ENCODE assay signal across 16 cellular contexts in the genomic region with DNA sequence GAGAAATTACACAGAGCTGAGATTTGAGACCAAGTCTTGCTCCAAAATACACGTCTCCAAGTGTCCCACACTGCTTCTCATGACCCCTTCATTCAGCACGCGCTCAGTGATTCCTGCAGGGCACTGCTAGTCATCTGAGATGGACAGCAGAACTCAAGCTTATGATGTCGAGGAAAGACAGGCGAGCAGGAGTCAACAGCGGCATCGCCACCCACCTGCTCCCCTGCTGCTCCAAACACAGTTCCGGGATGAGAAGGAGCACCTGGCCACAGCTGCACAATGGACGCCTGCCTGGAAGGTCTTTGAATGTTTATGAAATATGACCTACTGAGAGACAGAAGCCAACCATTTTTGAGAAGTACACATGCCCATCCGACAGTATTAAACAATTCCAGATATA. TPM values are rescaled to one million over a fixed set of nuclear protein-coding genes. Genes with fewer than 3 reads are reported as not detected.
"Had no signal": no experiment of that assay in that cellular context is flagged by ENCODE, and none has a peak within 500 bp of the region (broad histone marks: within the 10 kb centered on the region; RNA-seq: fewer than 3 reads in every experiment).

No MANE protein-coding gene starts in this region.

- H3K4me3 ChIP-seq: adrenal gland, skin epidermis had no signal

- ATAC-seq: effector memory CD8-positive, alpha-beta T cell; natural killer cell; right cardiac atrium; stimulated activated naive CD8-positive, alpha-beta T cell treated with anti-CD3 and anti-CD28 coated beads, Interleukin-15, amount 100 ng/mL, for 72 hours had no signal

- H3K27me3 Mint-ChIP-seq: effector memory CD8-positive, alpha-beta T cell; progenitor cell of endocrine pancreas; stimulated activated naive CD8-positive, alpha-beta T cell treated with anti-CD3 and anti-CD28 coated beads, Interleukin-15, amount 100 ng/mL, for 72 hours; type B pancreatic cell had no signal

- H3K9me3 ChIP-seq: adrenal gland had no signal

- DNase-seq: activated CD4-positive, alpha-beta T cell treated with anti-CD3 and anti-CD28 coated beads, Interleukin-2, amount 50 U/mL, for 48 hours; activated effector memory CD4-positive, alpha-beta T cell treated with Interleukin-2 at 50 U/mL for 16 hours; activated T-cell treated with anti-CD3 and anti-CD28 coated beads, Interleukin-2, amount 50 U/mL, for 24 hours; dermis blood vessel endothelial cell; effector memory CD8-positive, alpha-beta T cell; foreskin melanocyte; kidney glomerular epithelial cell; mesendoderm; natural killer cell; right cardiac atrium; stimulated activated naive CD8-positive, alpha-beta T cell treated with anti-CD3 and anti-CD28 coated beads, Interleukin-15, amount 100 ng/mL, for 72 hours had no signal

- H3K27me3 ChIP-seq: adrenal gland had no signal

- H3K9me3 Mint-ChIP-seq: activated naive CD4-positive, alpha-beta T cell treated with anti-CD3 and anti-CD28 coated beads, Interleukin-2, amount 50 U/mL, for 24 hours; activated T-cell treated with anti-CD3 and anti-CD28 coated beads, Interleukin-2, amount 50 U/mL, for 24 hours; natural killer cell; stimulated activated naive CD8-positive, alpha-beta T cell treated with anti-CD3 and anti-CD28 coated beads, Interleukin-15, amount 100 ng/mL, for 72 hours; type B pancreatic cell had no signal

- H3K36me3 Mint-ChIP-seq: activated naive CD4-positive, alpha-beta T cell treated with anti-CD3 and anti-CD28 coated beads, Interleukin-2, amount 50 U/mL, for 24 hours; natural killer cell; type B pancreatic cell had no signal

- H3K4me3 Mint-ChIP-seq: activated naive CD4-positive, alpha-beta T cell treated with anti-CD3 and anti-CD28 coated beads, Interleukin-2, amount 50 U/mL, for 24 hours; activated T-cell treated with anti-CD3 and anti-CD28 coated beads, Interleukin-2, amount 50 U/mL, for 24 hours; effector memory CD8-positive, alpha-beta T cell; natural killer cell; stimulated activated naive CD8-positive, alpha-beta T cell treated with anti-CD3 and anti-CD28 coated beads, Interleukin-15, amount 100 ng/mL, for 72 hours; type B pancreatic cell had no signal

- H3K4me1 Mint-ChIP-seq: activated naive CD4-positive, alpha-beta T cell treated with anti-CD3 and anti-CD28 coated beads, Interleukin-2, amount 50 U/mL, for 24 hours; natural killer cell; stimulated activated naive CD8-positive, alpha-beta T cell treated with anti-CD3 and anti-CD28 coated beads, Interleukin-15, amount 100 ng/mL, for 72 hours had no signal

- H3K27ac Mint-ChIP-seq: activated T-cell treated with anti-CD3 and anti-CD28 coated beads, Interleukin-2, amount 50 U/mL, for 24 hours; effector memory CD8-positive, alpha-beta T cell; natural killer cell; progenitor cell of endocrine pancreas; stimulated activated naive CD8-positive, alpha-beta T cell treated with anti-CD3 and anti-CD28 coated beads, Interleukin-15, amount 100 ng/mL, for 72 hours; type B pancreatic cell had no signal

- H3K4me1 ChIP-seq: adrenal gland had no signal

RNA-seq across cellular contexts. Expression of a gene that starts 16.6 kb away (rescaled TPM):
- total RNA-seq: natural killer cell had no signal
